Comparison of ENCODE assay signal across 8 cellular contexts in the genomic region with DNA sequence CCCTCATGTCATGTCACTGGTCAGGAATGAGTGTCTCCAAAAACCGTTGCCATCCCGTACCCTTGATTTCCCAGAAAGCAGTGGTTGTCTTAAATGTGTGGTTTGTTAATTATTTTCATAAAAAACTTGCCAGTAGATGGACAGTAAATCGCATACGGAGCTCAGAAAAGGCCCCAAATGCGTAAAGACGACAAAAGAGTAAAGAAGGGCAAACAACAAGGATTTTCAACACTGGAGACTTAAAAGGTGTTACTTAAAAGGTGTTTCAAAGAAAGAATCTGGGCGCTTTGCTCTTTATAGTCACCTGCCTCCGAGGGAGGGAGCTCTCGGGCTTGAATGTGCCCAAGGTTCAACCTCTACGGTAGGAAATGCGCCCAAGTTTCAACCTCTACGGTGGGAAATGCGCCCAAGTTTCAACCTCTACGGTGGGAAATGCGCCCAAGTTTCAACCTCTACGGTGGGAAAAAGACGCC. TPM values are rescaled to one million over a fixed set of nuclear protein-coding genes. Genes with fewer than 3 reads are reported as not detected.
DNase-seq lines count a peak whose midpoint lies in the region; ATAC-seq and TF ChIP-seq lines count a peak whose summit lies in the region.

No MANE protein-coding gene starts in this region.

- H3K4me3 ChIP-seq in left ventricle myocardium inferior (peak overlapping the region; percentile 86), psoas muscle (peak overlapping the region; percentile 84)

- ATAC-seq in HG02642 (IDR thresholded peaks at IDR 0.05; ENCODE audit: poor library complexity, unreplicated experiment) (peak; percentile 30), psoas muscle (peak; percentile 25 to 54 (median 51))

- H3K36me3 Mint-ChIP-seq in activated naive CD4-positive, alpha-beta T cell treated with anti-CD3 and anti-CD28 coated beads, Interleukin-2, amount 10 ng/mL, durations not matched to agents 7 days and 5 days, result no peaks in the 10 kb centered on the region
- H3K36me3 Mint-ChIP-seq in activated naive CD8-positive, alpha-beta T cell treated with anti-CD3 and anti-CD28 coated beads for 36 hours, result no peaks in the 10 kb centered on the region

- peak overlapping the region; percentile 85 for H3K4me3 Mint-ChIP-seq in activated naive CD4-positive, alpha-beta T cell treated with anti-CD3 and anti-CD28 coated beads, Interleukin-2, amount 10 ng/mL, durations not matched to agents 7 days and 5 days
- peak overlapping the region; percentile 80 for H3K4me3 Mint-ChIP-seq in activated naive CD8-positive, alpha-beta T cell treated with anti-CD3 and anti-CD28 coated beads for 36 hours

- no peak for TF ChIP-seq CTCF in left ventricle myocardium inferior (IDR thresholded peaks at IDR 0.05; ENCODE audit: borderline replicate concordance)
- no peak for TF ChIP-seq CTCF in psoas muscle (IDR thresholded peaks at IDR 0.05)

- no peak for DNase-seq in activated naive CD4-positive, alpha-beta T cell treated with anti-CD3 and anti-CD28 coated beads, Interleukin-2, amount 10 ng/mL, durations not matched to agents 7 days and 5 days
- no peak for DNase-seq in activated naive CD4-positive, alpha-beta T cell treated with anti-CD3 and anti-CD28 coated beads, Interleukin-2, amount 50 U/mL, for 16 hours
- DNase-seq in NCI-H1105 (lab: John Stamatoyannopoulos, UW), result peak; percentile 47
- no peak for DNase-seq in activated naive CD8-positive, alpha-beta T cell treated with anti-CD3 and anti-CD28 coated beads for 36 hours
- DNase-seq in left ventricle myocardium inferior, result no peak
- DNase-seq in psoas muscle, result no peak
- no peak for DNase-seq in activated gamma-delta T cell (lab: John Stamatoyannopoulos, UW)

- H3K27ac Mint-ChIP-seq in activated naive CD4-positive, alpha-beta T cell treated with anti-CD3 and anti-CD28 coated beads, Interleukin-2, amount 10 ng/mL, durations not matched to agents 7 days and 5 days, result peak overlapping the region; percentile 93
- H3K27ac Mint-ChIP-seq in activated naive CD8-positive, alpha-beta T cell treated with anti-CD3 and anti-CD28 coated beads for 36 hours, result peak overlapping the region; percentile 89

- no peaks in the 10 kb centered on the region for H3K27me3 ChIP-seq in left ventricle myocardium inferior (ENCODE audit: low read depth)
- H3K27me3 ChIP-seq in psoas muscle (ENCODE audit: insufficient read depth in 3 of 3, low read length in 2 of 3), result no peaks in the 10 kb centered on the region

- H3K9me3 ChIP-seq in left ventricle myocardium inferior (replicated peaks) (no peaks in the 10 kb centered on the region), psoas muscle (no peaks in the 10 kb centered on the region)

- H3K27me3 Mint-ChIP-seq in activated naive CD4-positive, alpha-beta T cell treated with anti-CD3 and anti-CD28 coated beads, Interleukin-2, amount 10 ng/mL, durations not matched to agents 7 days and 5 days, result no peaks in the 10 kb centered on the region
- no peaks in the 10 kb centered on the region for H3K27me3 Mint-ChIP-seq in activated naive CD8-positive, alpha-beta T cell treated with anti-CD3 and anti-CD28 coated beads for 36 hours

- no peaks in the 10 kb centered on the region for H3K9me3 Mint-ChIP-seq in activated naive CD4-positive, alpha-beta T cell treated with anti-CD3 and anti-CD28 coated beads, Interleukin-2, amount 10 ng/mL, durations not matched to agents 7 days and 5 days
- H3K9me3 Mint-ChIP-seq in activated naive CD8-positive, alpha-beta T cell treated with anti-CD3 and anti-CD28 coated beads for 36 hours, result no peaks in the 10 kb centered on the region

- 2 to 5% (median 3%) methylated on average over 17 of the region's 17 CpGs for WGBS in psoas muscle, 3 donors

- H3K27ac ChIP-seq in left ventricle myocardium inferior (replicated peaks), result peak overlapping the region; percentile 95
- peak overlapping the region; percentile 88 for H3K27ac ChIP-seq in psoas muscle

- H3K36me3 ChIP-seq in left ventricle myocardium inferior, result no peaks in the 10 kb centered on the region
- H3K36me3 ChIP-seq in psoas muscle (ENCODE audit: insufficient read depth in 1 of 2, low read depth in 1 of 2), result peaks cover 0 to 8% of the 10 kb centered on the region in 2 donors

- peaks cover 21% of the 10 kb centered on the region for H3K4me1 Mint-ChIP-seq in activated naive CD4-positive, alpha-beta T cell treated with anti-CD3 and anti-CD28 coated beads, Interleukin-2, amount 10 ng/mL, durations not matched to agents 7 days and 5 days
- peaks cover 15% of the 10 kb centered on the region for H3K4me1 Mint-ChIP-seq in activated naive CD8-positive, alpha-beta T cell treated with anti-CD3 and anti-CD28 coated beads for 36 hours

- CTCF ChIA-PET in activated naive CD4-positive, alpha-beta T cell treated with anti-CD3 and anti-CD28 coated beads, Interleukin-2, amount 10 ng/mL, durations not matched to agents 7 days and 5 days (lab: Charles Lee), result interaction anchor here (0.7 to 1.4 kb wide), 6 partner anchors 10 to 394 kb away, joined by 3 to 6 read pairs (median 4); no protein-coding TSS in a partner anchor

- intact Hi-C loops in left ventricle myocardium inferior (cut with micrococcal nuclease), result no loop called here
- intact Hi-C loops in psoas muscle (cut with DNase I), result loop anchor here in 1 of 2 donors (2.0 kb wide), 1 partner anchor 60 kb away; a partner anchor contains a TSS

- peaks cover 15% of the 10 kb centered on the region for H3K4me1 ChIP-seq in left ventricle myocardium inferior
- H3K4me1 ChIP-seq in psoas muscle, result peaks cover 6% of the 10 kb centered on the region

RNA-seq across cellular contexts. Expression of a gene that starts 0.7 kb away (rescaled TPM):
- total RNA-seq in activated naive CD8-positive, alpha-beta T cell treated with anti-CD3 and anti-CD28 coated beads for 36 hours, result 1 to 10 TPM; 1.9 to 2.0 TPM
- total RNA-seq in left ventricle myocardium inferior, result 4.1 TPM
- total RNA-seq in psoas muscle, result 1 to 10 TPM; 1.8 to 3.8 (median 2.7) TPM
- 1 to 10 TPM in 2 of 3 donors, under 1 TPM in 1; 0.73 to 1.4 (median 1.0) TPM for polyA plus RNA-seq in psoas muscle

RNA-seq across cellular contexts. Expression of a gene that starts 59.5 kb away (rescaled TPM):
- total RNA-seq in activated naive CD8-positive, alpha-beta T cell treated with anti-CD3 and anti-CD28 coated beads for 36 hours, result 100 to 1,000 TPM; 874 to 924 TPM
- 261 TPM for total RNA-seq in left ventricle myocardium inferior
- total RNA-seq in psoas muscle, result 100 to 1,000 TPM; 253 to 369 (median 344) TPM
- polyA plus RNA-seq in psoas muscle, result 100 to 1,000 TPM; 241 to 337 (median 327) TPM
